In the genomic region with DNA sequence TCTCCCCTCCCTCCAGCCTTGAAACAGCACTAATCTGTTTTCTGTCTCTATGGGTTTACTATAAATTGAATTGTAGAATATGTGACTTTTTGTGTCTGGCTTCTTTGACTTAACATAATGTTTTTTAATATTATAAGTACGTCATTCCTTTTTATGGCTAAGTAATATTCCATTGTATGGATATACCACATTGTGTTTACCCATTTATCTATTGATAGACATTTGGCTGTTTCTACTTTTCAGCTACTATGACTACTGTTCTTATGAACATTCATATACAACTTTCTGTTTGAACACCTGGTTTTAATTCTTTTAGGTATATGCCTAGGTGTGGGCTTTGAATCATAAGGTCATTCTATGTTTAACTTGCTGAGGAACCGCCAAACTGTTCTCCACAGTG, we compare ENCODE assay signal across 8 cellular contexts.
"Had no signal": no experiment of that assay in that cellular context is flagged by ENCODE, and none has a peak within 500 bp of the region (broad histone marks: within the 10 kb centered on the region; RNA-seq: fewer than 3 reads in every experiment).

No MANE protein-coding gene starts in this region.

- DNase-seq: GDM1, GF-D8 had no signal

- ATAC-seq: GM12878 had no signal

- H3K4me3 ChIP-seq: GM12878 had no signal

- FAIRE-seq: G401.6, GM12878, GM12891, GM12892, GM18507, GM19239 had no signal
